Comparison of ENCODE assay signal across 1 cellular context in the genomic region with DNA sequence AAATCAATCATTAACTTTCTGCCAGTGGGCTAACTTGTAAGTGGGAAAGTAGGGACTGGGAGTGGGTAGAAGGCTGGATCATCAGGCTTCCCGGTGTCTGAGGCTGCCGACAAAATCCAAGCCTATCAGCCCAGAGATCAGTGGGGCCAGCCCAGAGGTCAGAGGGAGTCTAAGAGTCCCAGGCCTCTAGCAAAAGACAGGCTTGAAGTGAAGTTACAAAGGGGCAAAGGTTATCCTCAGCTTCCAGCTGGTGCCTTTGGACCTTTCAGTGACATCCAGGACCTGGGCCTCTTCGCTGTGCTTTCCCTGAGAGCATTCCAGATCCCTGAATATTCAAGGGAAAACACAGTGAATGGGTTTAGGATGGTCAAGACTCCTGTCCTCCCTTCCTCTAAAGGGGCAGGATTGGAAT.
TF ChIP-seq lines count a peak whose summit lies in the region.

No MANE protein-coding gene starts in this region.

TF ChIP-seq in A549, 52 proteins besides CTCF, POLR2A, EP300 and RAD21 (continued from another document):
- TF ChIP-seq, protein P1, sequence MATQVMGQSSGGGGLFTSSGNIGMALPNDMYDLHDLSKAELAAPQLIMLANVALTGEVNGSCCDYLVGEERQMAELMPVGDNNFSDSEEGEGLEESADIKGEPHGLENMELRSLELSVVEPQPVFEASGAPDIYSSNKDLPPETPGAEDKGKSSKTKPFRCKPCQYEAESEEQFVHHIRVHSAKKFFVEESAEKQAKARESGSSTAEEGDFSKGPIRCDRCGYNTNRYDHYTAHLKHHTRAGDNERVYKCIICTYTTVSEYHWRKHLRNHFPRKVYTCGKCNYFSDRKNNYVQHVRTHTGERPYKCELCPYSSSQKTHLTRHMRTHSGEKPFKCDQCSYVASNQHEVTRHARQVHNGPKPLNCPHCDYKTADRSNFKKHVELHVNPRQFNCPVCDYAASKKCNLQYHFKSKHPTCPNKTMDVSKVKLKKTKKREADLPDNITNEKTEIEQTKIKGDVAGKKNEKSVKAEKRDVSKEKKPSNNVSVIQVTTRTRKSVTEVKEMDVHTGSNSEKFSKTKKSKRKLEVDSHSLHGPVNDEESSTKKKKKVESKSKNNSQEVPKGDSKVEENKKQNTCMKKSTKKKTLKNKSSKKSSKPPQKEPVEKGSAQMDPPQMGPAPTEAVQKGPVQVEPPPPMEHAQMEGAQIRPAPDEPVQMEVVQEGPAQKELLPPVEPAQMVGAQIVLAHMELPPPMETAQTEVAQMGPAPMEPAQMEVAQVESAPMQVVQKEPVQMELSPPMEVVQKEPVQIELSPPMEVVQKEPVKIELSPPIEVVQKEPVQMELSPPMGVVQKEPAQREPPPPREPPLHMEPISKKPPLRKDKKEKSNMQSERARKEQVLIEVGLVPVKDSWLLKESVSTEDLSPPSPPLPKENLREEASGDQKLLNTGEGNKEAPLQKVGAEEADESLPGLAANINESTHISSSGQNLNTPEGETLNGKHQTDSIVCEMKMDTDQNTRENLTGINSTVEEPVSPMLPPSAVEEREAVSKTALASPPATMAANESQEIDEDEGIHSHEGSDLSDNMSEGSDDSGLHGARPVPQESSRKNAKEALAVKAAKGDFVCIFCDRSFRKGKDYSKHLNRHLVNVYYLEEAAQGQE (IDR thresholded peaks at IDR 0.05), result no peak
- no peak for TF ChIP-seq MAZ (IDR thresholded peaks at IDR 0.05; ENCODE audit: borderline replicate concordance, low read depth, low read length)
- no peak for TF ChIP-seq JUN (IDR thresholded peaks at IDR 0.05)
- no peak for TF ChIP-seq FOXS1 (CRISPR knock-in tag; IDR thresholded peaks at IDR 0.05)
- TF ChIP-seq, protein P2, sequence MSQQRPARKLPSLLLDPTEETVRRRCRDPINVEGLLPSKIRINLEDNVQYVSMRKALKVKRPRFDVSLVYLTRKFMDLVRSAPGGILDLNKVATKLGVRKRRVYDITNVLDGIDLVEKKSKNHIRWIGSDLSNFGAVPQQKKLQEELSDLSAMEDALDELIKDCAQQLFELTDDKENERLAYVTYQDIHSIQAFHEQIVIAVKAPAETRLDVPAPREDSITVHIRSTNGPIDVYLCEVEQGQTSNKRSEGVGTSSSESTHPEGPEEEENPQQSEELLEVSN (IDR thresholded peaks at IDR 0.05; ENCODE audit: borderline replicate concordance, low read depth), result no peak
- no peak for TF ChIP-seq CEBPB (IDR thresholded peaks at IDR 0.05)
- TF ChIP-seq, protein P3, sequence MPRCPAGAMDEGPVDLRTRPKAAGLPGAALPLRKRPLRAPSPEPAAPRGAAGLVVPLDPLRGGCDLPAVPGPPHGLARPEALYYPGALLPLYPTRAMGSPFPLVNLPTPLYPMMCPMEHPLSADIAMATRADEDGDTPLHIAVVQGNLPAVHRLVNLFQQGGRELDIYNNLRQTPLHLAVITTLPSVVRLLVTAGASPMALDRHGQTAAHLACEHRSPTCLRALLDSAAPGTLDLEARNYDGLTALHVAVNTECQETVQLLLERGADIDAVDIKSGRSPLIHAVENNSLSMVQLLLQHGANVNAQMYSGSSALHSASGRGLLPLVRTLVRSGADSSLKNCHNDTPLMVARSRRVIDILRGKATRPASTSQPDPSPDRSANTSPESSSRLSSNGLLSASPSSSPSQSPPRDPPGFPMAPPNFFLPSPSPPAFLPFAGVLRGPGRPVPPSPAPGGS (IDR thresholded peaks at IDR 0.05), result no peak
- TF ChIP-seq HEYL (CRISPR knock-in tag; IDR thresholded peaks at IDR 0.05), result no peak
- TF ChIP-seq, protein P4, sequence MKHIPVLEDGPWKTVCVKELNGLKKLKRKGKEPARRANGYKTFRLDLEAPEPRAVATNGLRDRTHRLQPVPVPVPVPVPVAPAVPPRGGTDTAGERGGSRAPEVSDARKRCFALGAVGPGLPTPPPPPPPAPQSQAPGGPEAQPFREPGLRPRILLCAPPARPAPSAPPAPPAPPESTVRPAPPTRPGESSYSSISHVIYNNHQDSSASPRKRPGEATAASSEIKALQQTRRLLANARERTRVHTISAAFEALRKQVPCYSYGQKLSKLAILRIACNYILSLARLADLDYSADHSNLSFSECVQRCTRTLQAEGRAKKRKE (CRISPR knock-in tag; IDR thresholded peaks at IDR 0.05; ENCODE audit: low read depth), result no peak
- TF ChIP-seq, protein P5, sequence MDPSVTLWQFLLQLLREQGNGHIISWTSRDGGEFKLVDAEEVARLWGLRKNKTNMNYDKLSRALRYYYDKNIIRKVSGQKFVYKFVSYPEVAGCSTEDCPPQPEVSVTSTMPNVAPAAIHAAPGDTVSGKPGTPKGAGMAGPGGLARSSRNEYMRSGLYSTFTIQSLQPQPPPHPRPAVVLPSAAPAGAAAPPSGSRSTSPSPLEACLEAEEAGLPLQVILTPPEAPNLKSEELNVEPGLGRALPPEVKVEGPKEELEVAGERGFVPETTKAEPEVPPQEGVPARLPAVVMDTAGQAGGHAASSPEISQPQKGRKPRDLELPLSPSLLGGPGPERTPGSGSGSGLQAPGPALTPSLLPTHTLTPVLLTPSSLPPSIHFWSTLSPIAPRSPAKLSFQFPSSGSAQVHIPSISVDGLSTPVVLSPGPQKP (IDR thresholded peaks at IDR 0.05; ENCODE audit: low read depth, low read length), result no peak
- no peak for TF ChIP-seq HOXA7 (CRISPR knock-in tag; IDR thresholded peaks at IDR 0.05)
- no peak for TF ChIP-seq CBX2 (IDR thresholded peaks at IDR 0.05; ENCODE audit: borderline replicate concordance, low read depth)
- TF ChIP-seq TP53 (CRISPR knock-in tag; IDR thresholded peaks at IDR 0.05), result no peak
- no peak for TF ChIP-seq PHF8 (IDR thresholded peaks at IDR 0.05; ENCODE audit: borderline replicate concordance, low read depth)
- no peak for TF ChIP-seq POLR2AphosphoS2 (conservative IDR thresholded peaks at IDR 0.05; ENCODE audit: low read length)
- TF ChIP-seq, protein P6, sequence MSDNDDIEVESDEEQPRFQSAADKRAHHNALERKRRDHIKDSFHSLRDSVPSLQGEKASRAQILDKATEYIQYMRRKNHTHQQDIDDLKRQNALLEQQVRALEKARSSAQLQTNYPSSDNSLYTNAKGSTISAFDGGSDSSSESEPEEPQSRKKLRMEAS (IDR thresholded peaks at IDR 0.05), result no peak
- TF ChIP-seq, protein P7, sequence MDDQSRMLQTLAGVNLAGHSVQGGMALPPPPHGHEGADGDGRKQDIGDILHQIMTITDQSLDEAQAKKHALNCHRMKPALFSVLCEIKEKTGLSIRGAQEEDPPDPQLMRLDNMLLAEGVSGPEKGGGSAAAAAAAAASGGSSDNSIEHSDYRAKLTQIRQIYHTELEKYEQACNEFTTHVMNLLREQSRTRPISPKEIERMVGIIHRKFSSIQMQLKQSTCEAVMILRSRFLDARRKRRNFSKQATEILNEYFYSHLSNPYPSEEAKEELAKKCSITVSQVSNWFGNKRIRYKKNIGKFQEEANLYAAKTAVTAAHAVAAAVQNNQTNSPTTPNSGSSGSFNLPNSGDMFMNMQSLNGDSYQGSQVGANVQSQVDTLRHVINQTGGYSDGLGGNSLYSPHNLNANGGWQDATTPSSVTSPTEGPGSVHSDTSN (IDR thresholded peaks at IDR 0.05), result no peak
- no peak for TF ChIP-seq RNF2 (IDR thresholded peaks at IDR 0.05; ENCODE audit: borderline replicate concordance, low read depth)
TF ChIP-seq in A549: peak in this region for 0.
